8 cellular contexts compared by ENCODE assay signal in the genomic region with DNA sequence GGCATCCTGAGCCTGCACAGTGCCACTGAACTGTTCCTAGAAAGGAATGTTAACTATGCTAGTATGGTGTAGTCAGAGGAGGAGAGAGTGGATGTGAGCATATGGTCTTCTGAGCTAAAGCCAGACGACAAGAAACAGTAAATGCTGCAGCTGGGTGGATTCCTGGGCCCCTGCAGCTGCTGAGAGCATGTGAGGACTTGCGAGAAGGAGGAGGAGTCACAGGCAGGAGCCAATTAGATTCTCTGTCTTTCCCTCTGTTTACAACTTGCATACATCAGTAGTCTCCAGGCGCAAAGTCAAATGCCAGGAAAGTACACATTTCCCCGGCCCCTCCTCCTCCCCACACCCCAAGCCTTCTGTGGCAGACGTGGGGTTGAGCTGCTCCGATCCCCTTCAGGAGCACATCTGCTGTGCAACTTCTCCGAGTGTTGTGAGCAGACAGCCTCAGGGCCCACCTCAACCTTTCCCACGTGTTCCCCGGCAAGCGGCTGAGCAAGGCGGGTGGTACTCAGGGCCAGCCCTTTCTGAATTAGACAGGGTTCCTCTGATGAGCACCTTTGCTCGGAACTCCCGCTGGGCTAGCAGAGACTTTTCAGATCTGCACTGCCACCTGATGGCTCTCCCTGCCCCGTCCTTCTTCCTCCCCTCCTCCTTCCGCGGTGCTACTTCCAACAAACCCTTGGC.
DNase-seq lines count a peak whose midpoint lies in the region; ATAC-seq lines count a peak whose summit lies in the region.

No MANE protein-coding gene starts in this region.

- peak; percentile 62 for DNase-seq in AG08395 (ENCODE audit: low spot score)
- peak; percentile 91 for DNase-seq in NCI-H1694 treated with DMSO at 0.1 percent for 48 hours (lab: John Stamatoyannopoulos, UW)
- peak; percentile 27 for DNase-seq in activated CD8-positive, alpha-beta T cell treated with anti-CD3 and anti-CD28 coated beads, Interleukin-2, amount 10 ng/mL, durations not matched to agents 7 days and 5 days
- peak; percentile 17 for DNase-seq in fibroblast of gingiva (ENCODE audit: low read depth)
- DNase-seq in neuronal stem cell (ENCODE audit: low spot score), result no peak

- H3K4ac ChIP-seq in neuronal stem cell (ENCODE audit: low read length), result no peak overlapping the region

- H3K27ac ChIP-seq in neuronal stem cell (replicated peaks; ENCODE audit: low read length), result peak overlapping the region; percentile 4

- H3K14ac ChIP-seq in neuronal stem cell (ENCODE audit: low read length), result no peak overlapping the region

- peak overlapping the region; percentile 60 for H3K18ac ChIP-seq in neuronal stem cell (ENCODE audit: low read length)

- peak; percentile 51 for ATAC-seq in GM18870 (IDR thresholded peaks at IDR 0.05; ENCODE audit: unreplicated experiment)
- ATAC-seq in activated CD8-positive, alpha-beta T cell treated with anti-CD3 and anti-CD28 coated beads, Interleukin-2, amount 10 ng/mL, durations not matched to agents 7 days and 5 days, result peak; percentile 29
- ATAC-seq in GM18858 (IDR thresholded peaks at IDR 0.05; ENCODE audit: unreplicated experiment), result no peak
- ATAC-seq in GM19463 (IDR thresholded peaks at IDR 0.05; ENCODE audit: unreplicated experiment), result no peak

- H2AFZ ChIP-seq in neuronal stem cell (ENCODE audit: low read length), result peak overlapping the region; percentile 56

- H3K4me3 Mint-ChIP-seq in activated CD8-positive, alpha-beta T cell treated with anti-CD3 and anti-CD28 coated beads, Interleukin-2, amount 10 ng/mL, durations not matched to agents 7 days and 5 days, result no peak overlapping the region

- H4K8ac ChIP-seq in neuronal stem cell (ENCODE audit: low read depth, low read length), result no peak overlapping the region

- peaks cover 0 to 6% (median 0%) of the 10 kb centered on the region in 3 experiments for H3K27me3 ChIP-seq in neuronal stem cell (ENCODE audit: control insufficient read depth in 3 of 3, insufficient read depth in 3 of 3, low read depth in 1 of 3, low read length in 3 of 3)

- no CpG with 5 or more reads among the region's 16 CpGs for WGBS in neuronal stem cell (ENCODE audit: extremely low coverage in 2 of 2, insufficient read length in 2 of 2, insufficient replicate concordance in 1 of 2), 2 donors

- no peaks in the 10 kb centered on the region for H3K36me3 ChIP-seq in neuronal stem cell (replicated peaks in 1 of 2; ENCODE audit: control insufficient read depth in 2 of 2, insufficient read depth in 2 of 2, low read length in 2 of 2)

- no peak overlapping the region for H2BK5ac ChIP-seq in neuronal stem cell (ENCODE audit: low read length)

- H3K27me3 Mint-ChIP-seq in activated CD8-positive, alpha-beta T cell treated with anti-CD3 and anti-CD28 coated beads, Interleukin-2, amount 10 ng/mL, durations not matched to agents 7 days and 5 days (ENCODE audit: low read depth), result peaks cover 8% of the 10 kb centered on the region

- H3K9ac ChIP-seq in neuronal stem cell (ENCODE audit: low read depth, low read length, poor library complexity), result no peak overlapping the region

- H3K9me3 ChIP-seq in neuronal stem cell (replicated peaks in 1 of 2; ENCODE audit: control insufficient read depth in 2 of 2, insufficient read depth in 1 of 2, low read depth in 1 of 2, low read length in 2 of 2), result no peaks in the 10 kb centered on the region

- H3K27ac Mint-ChIP-seq in activated CD8-positive, alpha-beta T cell treated with anti-CD3 and anti-CD28 coated beads, Interleukin-2, amount 10 ng/mL, durations not matched to agents 7 days and 5 days, result no peak overlapping the region

- no peak overlapping the region for H3K4me3 ChIP-seq in neuronal stem cell (ENCODE audit: low read length in 2 of 2)

- no peaks in the 10 kb centered on the region for H3K9me3 Mint-ChIP-seq in activated CD8-positive, alpha-beta T cell treated with anti-CD3 and anti-CD28 coated beads, Interleukin-2, amount 10 ng/mL, durations not matched to agents 7 days and 5 days (ENCODE audit: insufficient read depth)

- POLR2A ChIA-PET in activated CD8-positive, alpha-beta T cell treated with anti-CD3 and anti-CD28 coated beads, Interleukin-2, amount 10 ng/mL, durations not matched to agents 7 days and 5 days (lab: Charles Lee), result no interaction called here

- no peaks in the 10 kb centered on the region for H3K36me3 Mint-ChIP-seq in activated CD8-positive, alpha-beta T cell treated with anti-CD3 and anti-CD28 coated beads, Interleukin-2, amount 10 ng/mL, durations not matched to agents 7 days and 5 days (ENCODE audit: low read depth)

- H2BK12ac ChIP-seq in neuronal stem cell (ENCODE audit: low read length), result no peak overlapping the region

- H3K23ac ChIP-seq in neuronal stem cell (ENCODE audit: low read depth, low read length, poor library complexity), result no peak overlapping the region

- CTCF ChIA-PET in activated CD8-positive, alpha-beta T cell treated with anti-CD3 and anti-CD28 coated beads, Interleukin-2, amount 10 ng/mL, durations not matched to agents 7 days and 5 days (lab: Charles Lee), result interaction anchor here (0.9 kb wide), 1 partner anchor 20 kb away, joined by 3 read pairs; no protein-coding TSS in a partner anchor

- H2AK5ac ChIP-seq in neuronal stem cell (ENCODE audit: low read depth, low read length), result no peak overlapping the region

- H2BK120ac ChIP-seq in neuronal stem cell (ENCODE audit: low read depth, low read length), result no peak overlapping the region

- no peak overlapping the region for H3K4me2 ChIP-seq in neuronal stem cell (ENCODE audit: insufficient read depth, low read length, poor library complexity, severe bottlenecking)

- no peak overlapping the region for H4K91ac ChIP-seq in neuronal stem cell (ENCODE audit: low read depth, low read length, poor library complexity)

- H3K4me1 Mint-ChIP-seq in activated CD8-positive, alpha-beta T cell treated with anti-CD3 and anti-CD28 coated beads, Interleukin-2, amount 10 ng/mL, durations not matched to agents 7 days and 5 days (ENCODE audit: low read depth), result peaks cover 48% of the 10 kb centered on the region

- H3K79me1 ChIP-seq in neuronal stem cell (ENCODE audit: low read depth, low read length), result no peaks in the 10 kb centered on the region

- H3K4me1 ChIP-seq in neuronal stem cell (ENCODE audit: control insufficient read depth in 2 of 2, insufficient read depth in 1 of 2, low read depth in 1 of 2, low read length in 2 of 2), result peaks cover 19 to 25% of the 10 kb centered on the region in 2 donors

- no peak overlapping the region for H2BK15ac ChIP-seq in neuronal stem cell (ENCODE audit: low read length)

Comparison
In these comparisons a context has a peak if more than half of its experiments do, and no peak if none do; other contexts are left out.
1. ATAC-seq: peak in GM18870 (single experiment) and activated CD8-positive, alpha-beta T cell treated with anti-CD3 and anti-CD28 coated beads, Interleukin-2, amount 10 ng/mL, durations not matched to agents 7 days and 5 days (single experiment); none in GM18858 (single experiment) and GM19463 (single experiment).